12 cellular contexts compared by ENCODE assay signal in genomic region chr4:19010766-19011165, GRCh38.
"Had no signal": no experiment of that assay in that cellular context is flagged by ENCODE, and none has a peak within 500 bp of the region (broad histone marks: within the 10 kb centered on the region; RNA-seq: fewer than 3 reads in every experiment).

No MANE protein-coding gene starts in this region.

- H3K27me3 ChIP-seq: ascending aorta, foreskin keratinocyte, right lobe of liver, upper lobe of left lung had no signal

- H3K4me1 ChIP-seq: ascending aorta, foreskin keratinocyte, prostate gland, right lobe of liver, upper lobe of left lung had no signal

- H3K36me3 ChIP-seq: ascending aorta, prostate gland, right lobe of liver, upper lobe of left lung had no signal

- H3K4me3 Mint-ChIP-seq: activated T-helper 1 cell treated with anti-CD3 and anti-CD28 coated beads, Interleukin-12 subunit alpha, Interleukin-12 subunit beta, Interleukin-2, Interleukin-4 antibody, amounts not matched to agents 30 ng/mL and 10 ng/mL and 1 ng/mL, durations not matched to agents 14 hours and 24 hours and 36 hours; naive B cell had no signal

- H3K27me3 Mint-ChIP-seq: naive B cell had no signal

- H3K27ac Mint-ChIP-seq: activated T-helper 1 cell treated with anti-CD3 and anti-CD28 coated beads, Interleukin-12 subunit alpha, Interleukin-12 subunit beta, Interleukin-2, Interleukin-4 antibody, amounts not matched to agents 30 ng/mL and 10 ng/mL and 1 ng/mL, durations not matched to agents 14 hours and 24 hours and 36 hours; naive B cell had no signal

- H3K9me3 ChIP-seq: ascending aorta, prostate gland, right lobe of liver, upper lobe of left lung had no signal

- H3K4me1 Mint-ChIP-seq: naive B cell had no signal

- DNase-seq: activated CD4-positive, alpha-beta T cell treated with anti-CD3 and anti-CD28 coated beads for 48 hours; activated naive CD4-positive, alpha-beta T cell; foreskin keratinocyte; naive B cell; nucleus accumbens; right lobe of liver; stimulated activated CD4-positive, alpha-beta T cell treated with anti-CD3 and anti-CD28 coated beads, Interleukin-2, amount 100 ng/mL, for 24 hours; stimulated activated naive CD4-positive, alpha-beta T cell; upper lobe of left lung had no signal

- H3K4me3 ChIP-seq: ascending aorta, prostate gland, right lobe of liver, upper lobe of left lung had no signal

- H3K36me3 Mint-ChIP-seq: naive B cell had no signal

- ATAC-seq: foreskin keratinocyte, right lobe of liver had no signal

- H3K27ac ChIP-seq: ascending aorta, foreskin keratinocyte, prostate gland, right lobe of liver, upper lobe of left lung had no signal
